Comparison of ENCODE assay signal across 8 cellular contexts in genomic region chr1:113784104-113784779, GRCh38. TPM values are rescaled to one million over a fixed set of nuclear protein-coding genes. Genes with fewer than 3 reads are reported as not detected.
DNase-seq lines count a peak whose midpoint lies in the region; ATAC-seq and TF ChIP-seq lines count a peak whose summit lies in the region.

No MANE protein-coding gene starts in this region.

- in situ Hi-C loops in GM13977 (cut with MboI; ENCODE audit: low pct_unique_long_range_greater_than_20kb, low sequenced_read_pairs, unreplicated experiment) = no loop called here

- peak; percentile 14 for DNase-seq in GM13977 (ENCODE audit: low spot score)
- DNase-seq in effector memory CD8-positive, alpha-beta T cell = no peak
- no peak for DNase-seq in type B pancreatic cell (ENCODE audit: extremely low spot score, unreplicated experiment)
- DNase-seq in HCEC 1CT = no peak
- no peak for DNase-seq in NCI-H748 (lab: John Stamatoyannopoulos, UW; ENCODE audit: unreplicated experiment)
- DNase-seq in BE2C = no peak

- H3K9me3 ChIP-seq in KOPT-K1 (ENCODE audit: insufficient read depth, low read length, poor library complexity, severe bottlenecking) (no peaks in the 10 kb centered on the region), BE2C (no peaks in the 10 kb centered on the region)

- H3K27ac Mint-ChIP-seq in effector memory CD8-positive, alpha-beta T cell = peak overlapping the region; percentile 91 to 96
- H3K27ac Mint-ChIP-seq in type B pancreatic cell = peak overlapping the region; percentile 32

- H3K36me3 Mint-ChIP-seq in effector memory CD8-positive, alpha-beta T cell (ENCODE audit: insufficient read depth) = peaks cover 9% of the 10 kb centered on the region
- peaks cover 8% of the 10 kb centered on the region for H3K36me3 Mint-ChIP-seq in type B pancreatic cell

- H3K9me3 Mint-ChIP-seq in effector memory CD8-positive, alpha-beta T cell = no peaks in the 10 kb centered on the region
- no peaks in the 10 kb centered on the region for H3K9me3 Mint-ChIP-seq in type B pancreatic cell

- peaks cover 3% of the 10 kb centered on the region; the same call in 1 of the 2 replicates for H3K4me1 ChIP-seq in BE2C

- H3K36me3 ChIP-seq in KOPT-K1 (ENCODE audit: insufficient read depth, low read length) (peaks cover 24% of the 10 kb centered on the region), BE2C (peaks cover 3% of the 10 kb centered on the region; the same call in 1 of the 2 replicates)

- H3K4me3 Mint-ChIP-seq in effector memory CD8-positive, alpha-beta T cell = peak overlapping the region; percentile 71 to 75
- no peak overlapping the region for H3K4me3 Mint-ChIP-seq in type B pancreatic cell

- no peaks in the 10 kb centered on the region for H3K27me3 ChIP-seq in BE2C

- TF ChIP-seq CTCF in GM13977 (IDR thresholded peaks at IDR 0.05; ENCODE audit: extremely low read depth, insufficient read depth, missing control alignments) = no peak
- no peak for TF ChIP-seq CTCF in type B pancreatic cell (conservative IDR thresholded peaks at IDR 0.05)
- TF ChIP-seq CTCF in BE2C (IDR thresholded peaks at IDR 0.05; ENCODE audit: low read depth, low read length) = no peak

- no peaks in the 10 kb centered on the region for H3K27me3 Mint-ChIP-seq in effector memory CD8-positive, alpha-beta T cell
- H3K27me3 Mint-ChIP-seq in type B pancreatic cell = no peaks in the 10 kb centered on the region

- no peak overlapping the region for H3K4me3 ChIP-seq in BE2C (ENCODE audit: low read depth, low read length)

- H3K4me1 Mint-ChIP-seq in effector memory CD8-positive, alpha-beta T cell (ENCODE audit: low read depth in 2 of 2) = peaks cover 35 to 55% of the 10 kb centered on the region in 2 donors
- H3K4me1 Mint-ChIP-seq in type B pancreatic cell (ENCODE audit: unreplicated experiment) = peaks cover 18% of the 10 kb centered on the region

- peak overlapping the region; percentile 71 for H3K27ac ChIP-seq in KOPT-K1 (ENCODE audit: low read depth, low read length, poor library complexity, severe bottlenecking)

- peak; percentile 63 for ATAC-seq in GM21619 (IDR thresholded peaks at IDR 0.05; ENCODE audit: unreplicated experiment)
- peak; percentile 59 for ATAC-seq in effector memory CD8-positive, alpha-beta T cell (replicated peaks)

RNA-seq across cellular contexts. Expression of gene PHTF1, which starts 25.0 kb away (rescaled TPM):
- total RNA-seq in type B pancreatic cell (ENCODE audit: low replicate concordance) = 17.7 and 27.1 TPM in 2 replicates
- polyA plus RNA-seq in BE2C (2012; ENCODE audit: insufficient read depth, insufficient read length, low read depth) = 5.5 TPM

RNA-seq across cellular contexts. Expression of gene RSBN1, which starts 28.0 kb away (rescaled TPM):
- total RNA-seq in type B pancreatic cell (ENCODE audit: low replicate concordance) = 18.8 and 21.2 TPM in 2 replicates
- polyA plus RNA-seq in BE2C (2012; ENCODE audit: insufficient read depth, insufficient read length, low read depth) = 9.3 TPM
